In genomic region chr19:46303345-46303701, GRCh38 we compare ENCODE assay signal across 12 cellular contexts. TPM values are rescaled to one million over a fixed set of nuclear protein-coding genes. Genes with fewer than 3 reads are reported as not detected.
DNase-seq lines count a peak whose midpoint lies in the region; ATAC-seq and TF ChIP-seq lines count a peak whose summit lies in the region.
"Had no signal": no experiment of that assay in that cellular context is flagged by ENCODE, and none has a peak within 500 bp of the region (broad histone marks: within the 10 kb centered on the region; RNA-seq: fewer than 3 reads in every experiment).

No MANE protein-coding gene starts in this region.

- H3K4me3 ChIP-seq in RWPE2 (ENCODE audit: severe bottlenecking) (no peak overlapping the region), endodermal cell (ENCODE audit: low read length) (no peak overlapping the region), muscle layer of colon (ENCODE audit: low read depth in 1 of 2, low read length in 2 of 2) (no peak overlapping the region), transverse colon (peak overlapping the region in 1 of 4 donors; percentile 26)

- H3K27ac Mint-ChIP-seq in endodermal cell: peak overlapping the region; percentile 98
- H3K27ac Mint-ChIP-seq: activated naive CD8-positive, alpha-beta T cell treated with anti-CD3 and anti-CD28 coated beads, Interleukin-2, amount 50 U/mL, for 24 hours; natural killer cell treated with Interleukin-12 subunit alpha and Interleukin-12 subunit beta and Interleukin-15 and Interleukin-18, amount 100 ng/mL, for 72 hours had no signal

- ATAC-seq in RWPE2 (ENCODE audit: low read depth): no peak
- no peak for ATAC-seq in HG02678 (IDR thresholded peaks at IDR 0.05; ENCODE audit: unreplicated experiment)
- ATAC-seq: activated naive CD8-positive, alpha-beta T cell treated with anti-CD3 and anti-CD28 coated beads, Interleukin-2, amount 50 U/mL, for 24 hours; natural killer cell treated with Interleukin-12 subunit alpha and Interleukin-12 subunit beta and Interleukin-15 and Interleukin-18, amount 100 ng/mL, for 72 hours had no signal

- peaks cover 32% of the 10 kb centered on the region for H3K4me1 ChIP-seq in RWPE2 (ENCODE audit: insufficient read depth, poor library complexity, severe bottlenecking)
- H3K4me1 ChIP-seq in endodermal cell (ENCODE audit: control insufficient read depth, insufficient read depth, low read length): no peaks in the 10 kb centered on the region
- peaks cover 38% of the 10 kb centered on the region for H3K4me1 ChIP-seq in muscle layer of colon (ENCODE audit: insufficient read depth, low read length)
- H3K4me1 ChIP-seq in transverse colon: peaks cover 33 to 57% (median 49%) of the 10 kb centered on the region in 4 donors

- DNase-seq in RWPE2 (ENCODE audit: low spot score): no peak
- no peak for DNase-seq in endodermal cell
- no peak for DNase-seq in transverse colon
- no peak for DNase-seq in medulla oblongata (ENCODE audit: extremely low spot score)
- DNase-seq in NCI-H524 (lab: John Stamatoyannopoulos, UW): no peak
- DNase-seq: NCI-H1092, NCI-H526 treated with DMSO at 0.1 percent for 48 hours, SIG-M5 had no signal

- H3K9me3 ChIP-seq in RWPE2 (ENCODE audit: severe bottlenecking): peaks cover 7% of the 10 kb centered on the region
- H3K9me3 ChIP-seq in endodermal cell (ENCODE audit: control insufficient read depth, low read length): peaks cover 28% of the 10 kb centered on the region
- H3K9me3 ChIP-seq in muscle layer of colon (ENCODE audit: low read length): no peaks in the 10 kb centered on the region
- H3K9me3 ChIP-seq in transverse colon: no peaks in the 10 kb centered on the region

- H3K27me3 Mint-ChIP-seq in endodermal cell (ENCODE audit: insufficient read depth): no peaks in the 10 kb centered on the region
- H3K27me3 Mint-ChIP-seq: activated naive CD8-positive, alpha-beta T cell treated with anti-CD3 and anti-CD28 coated beads, Interleukin-2, amount 50 U/mL, for 24 hours; natural killer cell treated with Interleukin-12 subunit alpha and Interleukin-12 subunit beta and Interleukin-15 and Interleukin-18, amount 100 ng/mL, for 72 hours had no signal

- H3K9me3 Mint-ChIP-seq in endodermal cell: peaks cover 31% of the 10 kb centered on the region

- TF ChIP-seq CTCF in RWPE2 (IDR thresholded peaks at IDR 0.05; ENCODE audit: poor library complexity, severe bottlenecking) (no peak), endodermal cell (conservative IDR thresholded peaks at IDR 0.05) (no peak), transverse colon (IDR thresholded peaks at IDR 0.05) (no peak)

- H3K27ac ChIP-seq in RWPE2 (ENCODE audit: poor library complexity, severe bottlenecking) (peak overlapping the region; percentile 91), endodermal cell (ENCODE audit: low read depth, low read length) (no peak overlapping the region), muscle layer of colon (ENCODE audit: low read depth, low read length) (peak overlapping the region; percentile 78), transverse colon (peak overlapping the region; percentile 88 to 95 (median 93))

- H3K9ac ChIP-seq in endodermal cell (ENCODE audit: extremely low read depth, low read length, poor library complexity, severe bottlenecking) (no peak overlapping the region), muscle layer of colon (ENCODE audit: low read length) (peak overlapping the region; percentile 31)

- intact Hi-C loops in transverse colon (cut with DNase I; ENCODE audit: low total_unique reads): no loop called here

- H3K27me3 ChIP-seq in RWPE2 (ENCODE audit: insufficient read depth, poor library complexity, severe bottlenecking): no peaks in the 10 kb centered on the region
- no peaks in the 10 kb centered on the region for H3K27me3 ChIP-seq in endodermal cell (ENCODE audit: control insufficient read depth, insufficient read depth, low read length, poor library complexity, severe bottlenecking)
- H3K27me3 ChIP-seq in muscle layer of colon (ENCODE audit: control insufficient read depth in 1 of 2, insufficient read depth in 2 of 2, low read length in 2 of 2): no peaks in the 10 kb centered on the region
- no peaks in the 10 kb centered on the region for H3K27me3 ChIP-seq in transverse colon

- TF ChIP-seq EP300 in transverse colon (IDR thresholded peaks at IDR 0.05; ENCODE audit: low read depth): no peak

- in situ Hi-C loops in transverse colon (cut with MboI; ENCODE audit: low pct_ligation_motif_present in 1 of 4, low pct_unique_long_range_greater_than_20kb in 1 of 4, low sequenced_read_pairs in 3 of 4): no loop called here

- H3K4me3 Mint-ChIP-seq in endodermal cell: peak overlapping the region; percentile 54
- H3K4me3 Mint-ChIP-seq: activated naive CD8-positive, alpha-beta T cell treated with anti-CD3 and anti-CD28 coated beads, Interleukin-2, amount 50 U/mL, for 24 hours; natural killer cell treated with Interleukin-12 subunit alpha and Interleukin-12 subunit beta and Interleukin-15 and Interleukin-18, amount 100 ng/mL, for 72 hours had no signal

- peaks cover 10% of the 10 kb centered on the region for H3K4me1 Mint-ChIP-seq in endodermal cell
- H3K4me1 Mint-ChIP-seq: activated naive CD8-positive, alpha-beta T cell treated with anti-CD3 and anti-CD28 coated beads, Interleukin-2, amount 50 U/mL, for 24 hours had no signal

- H3K36me3 ChIP-seq in RWPE2 (ENCODE audit: low read depth): peaks cover 3% of the 10 kb centered on the region; the same call in 1 of the 2 replicates
- peaks cover 30% of the 10 kb centered on the region for H3K36me3 ChIP-seq in endodermal cell (ENCODE audit: control insufficient read depth, insufficient read depth, low read length)
- H3K36me3 ChIP-seq in muscle layer of colon (ENCODE audit: insufficient read depth, low read length): peaks cover 35% of the 10 kb centered on the region
- peaks cover 0 to 7% (median 0%) of the 10 kb centered on the region in 4 donors for H3K36me3 ChIP-seq in transverse colon

- peaks cover 41% of the 10 kb centered on the region for H3K36me3 Mint-ChIP-seq in endodermal cell (ENCODE audit: low read depth)

- no peak for TF ChIP-seq POLR2A in transverse colon (IDR thresholded peaks at IDR 0.05)

- 70 to 88% methylated on average over 7 to 9 of the region's 9 CpGs for WGBS in endodermal cell (ENCODE audit: insufficient coverage in 1 of 2, insufficient read length in 1 of 2), 2 experiments
- WGBS in transverse colon (ENCODE audit: low coverage in 1 of 2), 2 donors: 57% methylated on average over 9 of the region's 9 CpGs; no CpG with 5 or more reads in 1 of the 2 donors

RNA-seq across cellular contexts. Expression of gene HIF3A, which starts 6.5 kb away (rescaled TPM):
- total RNA-seq in endodermal cell: 10 to 100 TPM; 41.6 to 71.9 TPM
- polyA plus RNA-seq in endodermal cell (2013, experiment 1 of 2): 19.4 TPM
- 18.3 TPM for polyA plus RNA-seq in endodermal cell (2013, experiment 2 of 2)
- total RNA-seq in transverse colon: 100 to 1,000 TPM in 2 of 4 donors, 10 to 100 TPM in 2; 37.7 to 227 (median 97.5) TPM
- total RNA-seq: natural killer cell treated with Interleukin-12 subunit alpha and Interleukin-12 subunit beta and Interleukin-15 and Interleukin-18, amount 100 ng/mL, for 72 hours had no signal

RNA-seq across cellular contexts. Expression of gene PPP5C, which starts 43.6 kb away (rescaled TPM):
- total RNA-seq in endodermal cell (100 to 1,000 TPM; 101 to 112 TPM), transverse colon (100 to 1,000 TPM in 1 of 4 donors, 10 to 100 TPM in 3; 78.8 to 132 (median 96.8) TPM)
- polyA plus RNA-seq in endodermal cell (2013, experiment 1 of 2): 81.4 TPM
- polyA plus RNA-seq in endodermal cell (2013, experiment 2 of 2): 84.3 TPM
